8 cellular contexts compared by ENCODE assay signal in the genomic region with DNA sequence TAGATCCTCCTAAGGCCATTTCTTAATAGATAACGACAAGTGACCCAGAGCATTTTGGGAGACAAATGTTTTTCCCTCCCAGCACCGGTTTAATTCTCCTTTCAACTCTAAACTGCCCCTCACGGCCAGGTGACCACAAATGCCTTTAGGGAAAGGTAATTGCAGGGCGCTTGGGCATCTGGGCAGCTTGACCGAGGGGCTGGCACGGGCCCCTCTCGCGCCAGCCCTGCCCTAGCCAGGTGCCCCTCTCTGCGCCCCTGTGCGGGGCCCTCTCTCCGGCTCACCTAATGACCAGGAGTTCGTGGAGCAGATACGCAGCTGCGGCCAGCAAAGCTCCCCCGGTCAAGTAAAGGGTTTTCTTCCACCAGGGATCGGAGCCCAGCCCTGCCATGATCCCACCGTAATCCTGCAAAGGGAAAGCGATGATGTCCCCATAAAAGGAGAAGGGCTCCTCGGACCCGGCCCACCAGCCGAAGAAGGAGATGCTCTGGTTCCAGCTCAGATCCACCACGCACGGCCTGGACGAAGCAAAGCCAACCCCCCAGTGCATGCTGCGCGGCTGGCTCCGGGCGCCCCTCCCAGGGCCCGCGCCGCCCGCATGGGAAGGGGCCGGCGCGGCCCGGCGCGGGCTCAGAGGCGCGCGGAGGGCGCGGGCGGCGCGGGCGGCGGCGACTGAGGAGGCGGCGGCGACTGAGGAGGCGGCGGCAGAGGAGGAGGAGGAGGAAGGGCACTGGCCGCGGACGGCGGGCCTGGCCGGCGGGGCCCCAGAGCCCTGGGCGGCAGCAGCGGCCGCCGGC. TPM values are rescaled to one million over a fixed set of nuclear protein-coding genes. Genes with fewer than 3 reads are reported as not detected.
DNase-seq lines count a peak whose midpoint lies in the region; ATAC-seq and TF ChIP-seq lines count a peak whose summit lies in the region.

No MANE protein-coding gene starts in this region.

- H3K9me3 Mint-ChIP-seq in activated naive CD4-positive, alpha-beta T cell treated with anti-CD3 and anti-CD28 coated beads, Interleukin-2, amount 10 ng/mL, durations not matched to agents 7 days and 5 days, result no peaks in the 10 kb centered on the region
- peaks cover 0 to 6% (median 0%) of the 10 kb centered on the region in 5 experiments for H3K9me3 Mint-ChIP-seq in brain
- H3K9me3 Mint-ChIP-seq in type B pancreatic cell, result no peaks in the 10 kb centered on the region

- H3K9ac ChIP-seq in HUES48 (ENCODE audit: low read depth, low read length), result peak overlapping the region; percentile 85

- peaks cover 77% of the 10 kb centered on the region for H3K27me3 Mint-ChIP-seq in activated naive CD4-positive, alpha-beta T cell treated with anti-CD3 and anti-CD28 coated beads, Interleukin-2, amount 10 ng/mL, durations not matched to agents 7 days and 5 days
- H3K27me3 Mint-ChIP-seq in brain, result peaks cover 25% of the 10 kb centered on the region
- peaks cover 22% of the 10 kb centered on the region for H3K27me3 Mint-ChIP-seq in type B pancreatic cell

- CTCF ChIA-PET in activated naive CD4-positive, alpha-beta T cell treated with anti-CD3 and anti-CD28 coated beads, Interleukin-2, amount 10 ng/mL, durations not matched to agents 7 days and 5 days (lab: Charles Lee), result interaction anchor here (1.3 kb wide), 1 partner anchor 14 kb away, joined by 3 read pairs; no protein-coding TSS in a partner anchor

- peak overlapping the region; percentile 82 for H3K4me3 ChIP-seq in HUES48 (ENCODE audit: low read depth, low read length)
- peak overlapping the region; percentile 49 to 62 (median 53) for H3K4me3 ChIP-seq in right lobe of liver

- no peak for DNase-seq in activated naive CD4-positive, alpha-beta T cell treated with anti-CD3 and anti-CD28 coated beads, Interleukin-2, amount 10 ng/mL, durations not matched to agents 7 days and 5 days
- no peak for DNase-seq in activated naive CD4-positive, alpha-beta T cell treated with anti-CD3 and anti-CD28 coated beads, Interleukin-2, amount 50 U/mL, for 16 hours
- DNase-seq in right lobe of liver (no peak), type B pancreatic cell (ENCODE audit: extremely low spot score, unreplicated experiment) (no peak), middle frontal gyrus (ENCODE audit: extremely low spot score, low spot score) (no peak), HPDE6-E6E7 (ENCODE audit: extremely low spot score) (no peak)

- TF ChIP-seq CTCF in brain (conservative IDR thresholded peaks at IDR 0.05) (no peak), right lobe of liver (IDR thresholded peaks at IDR 0.05) (no peak), type B pancreatic cell (conservative IDR thresholded peaks at IDR 0.05) (no peak)

- no peak overlapping the region for H3K27ac Mint-ChIP-seq in activated naive CD4-positive, alpha-beta T cell treated with anti-CD3 and anti-CD28 coated beads, Interleukin-2, amount 10 ng/mL, durations not matched to agents 7 days and 5 days
- H3K27ac Mint-ChIP-seq in brain (peak overlapping the region; percentile 77 to 96 (median 94)), type B pancreatic cell (peak overlapping the region; percentile 69)

- no peaks in the 10 kb centered on the region for H3K36me3 Mint-ChIP-seq in activated naive CD4-positive, alpha-beta T cell treated with anti-CD3 and anti-CD28 coated beads, Interleukin-2, amount 10 ng/mL, durations not matched to agents 7 days and 5 days
- H3K36me3 Mint-ChIP-seq in brain (no peaks in the 10 kb centered on the region), type B pancreatic cell (no peaks in the 10 kb centered on the region)

- H3K36me3 ChIP-seq in HUES48 (ENCODE audit: control insufficient read depth, insufficient read depth, low read length) (no peaks in the 10 kb centered on the region), right lobe of liver (no peaks in the 10 kb centered on the region)

- H3K4me3 Mint-ChIP-seq in activated naive CD4-positive, alpha-beta T cell treated with anti-CD3 and anti-CD28 coated beads, Interleukin-2, amount 10 ng/mL, durations not matched to agents 7 days and 5 days, result peak overlapping the region; percentile 49
- peak overlapping the region; percentile 90 to 93 (median 91) for H3K4me3 Mint-ChIP-seq in brain
- peak overlapping the region; percentile 90 for H3K4me3 Mint-ChIP-seq in type B pancreatic cell

- H3K4me1 Mint-ChIP-seq in activated naive CD4-positive, alpha-beta T cell treated with anti-CD3 and anti-CD28 coated beads, Interleukin-2, amount 10 ng/mL, durations not matched to agents 7 days and 5 days, result peaks cover 5% of the 10 kb centered on the region
- H3K4me1 Mint-ChIP-seq in brain (peaks cover 53% of the 10 kb centered on the region), type B pancreatic cell (ENCODE audit: unreplicated experiment) (peaks cover 20% of the 10 kb centered on the region)

- ATAC-seq in right lobe of liver, result peak; percentile 9 to 42 (median 20)

- TF ChIP-seq POLR2A in right lobe of liver (IDR thresholded peaks at IDR 0.05), result no peak

- H3K27me3 ChIP-seq in HUES48 (ENCODE audit: control insufficient read depth, insufficient read depth, low read length), result peaks cover 5% of the 10 kb centered on the region; the same call in 1 of the 2 replicates
- H3K27me3 ChIP-seq in right lobe of liver, result peaks cover 0 to 7% of the 10 kb centered on the region in 2 donors

- no peaks in the 10 kb centered on the region for H3K9me3 ChIP-seq in HUES48 (ENCODE audit: control insufficient read depth, insufficient read depth, low read length)
- no peaks in the 10 kb centered on the region for H3K9me3 ChIP-seq in right lobe of liver

- H3K27ac ChIP-seq in HUES48 (ENCODE audit: low read depth, low read length), result peak overlapping the region; percentile 59
- no peak overlapping the region for H3K27ac ChIP-seq in right lobe of liver

- intact Hi-C loops in right lobe of liver (cut with DNase I), result no loop called here

- 12% methylated on average over 7 of the region's 64 CpGs for WGBS in right lobe of liver (ENCODE audit: insufficient coverage, low coverage, low lambda C conversion rate, missing lambda C conversion rate)

- H3K4me1 ChIP-seq in HUES48 (ENCODE audit: control insufficient read depth, insufficient read depth, low read length), result peaks cover 32% of the 10 kb centered on the region
- no peaks in the 10 kb centered on the region for H3K4me1 ChIP-seq in right lobe of liver

RNA-seq across cellular contexts. Expression of gene FAXC, which starts 0.5 kb away (rescaled TPM):
- 25.0 TPM for polyA plus RNA-seq in brain (ENCODE audit: insufficient read depth, low read depth, low replicate concordance)
- total RNA-seq in right lobe of liver (not detected), type B pancreatic cell (ENCODE audit: low replicate concordance) (11.3 and 12.5 TPM in 2 replicates)

RNA-seq across cellular contexts. Expression of gene COQ3, which starts 45.0 kb away (rescaled TPM):
- polyA plus RNA-seq in brain (ENCODE audit: insufficient read depth, low read depth, low replicate concordance), result 14.4 TPM
- total RNA-seq in right lobe of liver (1 to 10 TPM; 5.6 to 8.2 (median 6.7) TPM), type B pancreatic cell (ENCODE audit: low replicate concordance) (7.3 and 7.5 TPM in 2 replicates)

Comparison
In these comparisons a context has a peak if more than half of its experiments do, and no peak if none do; other contexts are left out.
1. RNA of gene FAXC, which starts 0.5 kb away (total RNA-seq): 11.3 to 12.5 TPM in type B pancreatic cell; not detected in right lobe of liver; every median in the first group is over 10 times any median in the second.
2. Peak in every context shown above with its lines, with median percentiles within 50 percentile points of each other: H3K4me3 Mint-ChIP-seq.